In the genomic region with DNA sequence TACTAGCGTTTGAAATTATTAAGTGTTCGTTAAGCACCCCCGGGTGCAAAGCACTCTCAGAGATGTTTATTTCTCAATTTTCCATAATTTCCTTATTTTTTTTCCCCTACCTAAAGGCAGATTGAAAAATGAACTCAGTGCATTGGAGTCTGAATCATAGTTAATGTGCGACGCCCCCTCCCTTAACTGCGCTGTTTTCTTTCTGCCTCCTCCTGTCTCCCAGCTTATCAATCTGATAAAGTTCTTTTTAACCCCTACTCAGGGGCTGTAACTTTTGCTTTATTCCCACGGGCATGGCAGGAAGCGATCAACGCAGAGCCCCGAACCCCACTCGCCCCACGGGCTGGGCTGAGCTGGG, we compare ENCODE assay signal across 8 cellular contexts. TPM values are rescaled to one million over a fixed set of nuclear protein-coding genes. Genes with fewer than 3 reads are reported as not detected.
DNase-seq lines count a peak whose midpoint lies in the region; ATAC-seq, FAIRE-seq and TF ChIP-seq lines count a peak whose summit lies in the region.

No MANE protein-coding gene starts in this region.

- no peak overlapping the region for H3K9ac ChIP-seq in kidney (ENCODE audit: low read length in 2 of 2)

- TF ChIP-seq POLR2A in suprapubic skin (IDR thresholded peaks at IDR 0.05), result no peak

- peaks cover 2% of the 10 kb centered on the region for H3K36me3 Mint-ChIP-seq in activated naive CD8-positive, alpha-beta T cell

- H3K4me3 Mint-ChIP-seq in activated naive CD8-positive, alpha-beta T cell, result peak overlapping the region; percentile 40

- H3K27ac Mint-ChIP-seq in activated naive CD8-positive, alpha-beta T cell, result peak overlapping the region; percentile 22

- no peak for FAIRE-seq in kidney (lab: Jason Lieb, UNC)

- no peaks in the 10 kb centered on the region for H3K27me3 Mint-ChIP-seq in activated naive CD8-positive, alpha-beta T cell

- peak; percentile 33 for DNase-seq in NCI-H748 (lab: John Stamatoyannopoulos, UW; ENCODE audit: unreplicated experiment)
- no peak for DNase-seq in NCI-H748 treated with DMSO at 0.1 percent for 48 hours (lab: John Stamatoyannopoulos, UW)
- DNase-seq in kidney, result no peak
- no peak for DNase-seq in suprapubic skin (ENCODE audit: low spot score in 2 of 2)
- no peak for DNase-seq in activated gamma-delta T cell (lab: John Stamatoyannopoulos, UW)
- no peak for DNase-seq in substantia nigra (lab: John Stamatoyannopoulos, UW)

- intact Hi-C loops in kidney (cut with DNase I), result loop anchor here (10.0 kb wide), 2 partner anchors 147 to 347 kb away; no protein-coding TSS in a partner anchor

- no peaks in the 10 kb centered on the region for H3K9me3 Mint-ChIP-seq in activated naive CD8-positive, alpha-beta T cell (ENCODE audit: low read depth)

- peak overlapping the region; percentile 48 for H3K4me3 ChIP-seq in kidney (ENCODE audit: low read length in 2 of 2)
- H3K4me3 ChIP-seq in suprapubic skin, result peak overlapping the region; percentile 52

- no peak for TF ChIP-seq CTCF in kidney (IDR thresholded peaks at IDR 0.05; ENCODE audit: borderline replicate concordance, extremely low read depth, insufficient read depth)
- no peak for TF ChIP-seq CTCF in suprapubic skin (IDR thresholded peaks at IDR 0.05)

- no peak for ATAC-seq in HG03097 (IDR thresholded peaks at IDR 0.05; ENCODE audit: low FRiP score, unreplicated experiment)

- no peaks in the 10 kb centered on the region for H3K36me3 ChIP-seq in kidney (ENCODE audit: control insufficient read depth in 1 of 2, insufficient read depth in 2 of 2, low read length in 2 of 2)
- no peaks in the 10 kb centered on the region for H3K36me3 ChIP-seq in suprapubic skin

- H3K9me3 ChIP-seq in kidney (ENCODE audit: control insufficient read depth in 1 of 2, low read length in 2 of 2) (no peaks in the 10 kb centered on the region), suprapubic skin (no peaks in the 10 kb centered on the region)

- 8% methylated on average over 11 of the region's 12 CpGs for WGBS in suprapubic skin

- H3K27ac ChIP-seq in kidney (ENCODE audit: low read depth in 2 of 2, low read length in 2 of 2) (no peak overlapping the region), suprapubic skin (no peak overlapping the region), substantia nigra (ENCODE audit: low read depth, low read length, poor library complexity, severe bottlenecking) (no peak overlapping the region)

- peaks cover 2 to 4% of the 10 kb centered on the region in 2 donors for H3K4me1 ChIP-seq in kidney (ENCODE audit: control insufficient read depth in 1 of 2, insufficient read depth in 1 of 2, low read depth in 1 of 2, low read length in 2 of 2)
- peaks cover 25% of the 10 kb centered on the region for H3K4me1 ChIP-seq in suprapubic skin

- no peak for TF ChIP-seq EP300 in suprapubic skin (IDR thresholded peaks at IDR 0.05)

- peaks cover 21% of the 10 kb centered on the region for H3K27me3 ChIP-seq in suprapubic skin

- peaks cover 21% of the 10 kb centered on the region for H3K4me1 Mint-ChIP-seq in activated naive CD8-positive, alpha-beta T cell (ENCODE audit: low read depth)

RNA-seq across cellular contexts. Expression of gene ZNF831, which starts 58.2 kb away (rescaled TPM):
- total RNA-seq in kidney (1.9 TPM), suprapubic skin (1 to 10 TPM in 1 of 4 donors, under 1 TPM in 2, not detected in 1; 0.16 to 1.0 (median 0.34) TPM)
- polyA plus RNA-seq in kidney (ENCODE audit: insufficient read depth, low read depth, low replicate concordance), result 0.04 TPM
